ENCODE assay signal across 2 cellular contexts in genomic region chr11:126028534-126028933, GRCh38.
A peak's percentile ranks its signal among the peaks of the same experiment; 100 is the strongest.
DNase-seq lines count a peak whose midpoint lies in the region; TF ChIP-seq lines count a peak whose summit lies in the region.
"Not testable (repeated sequence)": the region's sequence is repeated elsewhere in the genome, so short reads cannot be mapped to it uniquely, and the experiment has no call there.

No MANE protein-coding gene starts in this region.

- H3K9ac ChIP-seq in SK-N-MC (ENCODE audit: insufficient read length): not testable (repeated sequence)

- H3K4me3 ChIP-seq in HEK293 (ENCODE audit: low read depth, low read length): not testable (repeated sequence)
- peak overlapping the region; percentile 58; the same call in 1 of the 2 replicates for H3K4me3 ChIP-seq in SK-N-MC

- CTCF ChIA-PET in HEK293 (lab: Yijun Ruan, JAX): not testable (repeated sequence)

- not testable (repeated sequence) for TF ChIP-seq CTCF in HEK293 (tag by site-specific recombination; IDR thresholded peaks at IDR 0.05)

- not testable (repeated sequence) for H3K4me1 ChIP-seq in HEK293 (ENCODE audit: control insufficient read depth, insufficient read depth, low read length)

- not testable (repeated sequence) for H3K27ac ChIP-seq in HEK293 (ENCODE audit: extremely low read depth, low read depth, low read length); SK-N-MC

- DNase-seq in SK-N-MC (ENCODE audit: low read depth, low spot score): not testable (repeated sequence)

- POLR2A ChIA-PET in HEK293 (lab: Yijun Ruan, JAX): not testable (repeated sequence)

- not testable (repeated sequence) for H3K9me3 ChIP-seq in HEK293 (ENCODE audit: control insufficient read depth, insufficient read depth, low read depth, low read length); SK-N-MC (ENCODE audit: low read depth, low read length)

- not testable (repeated sequence) for H3K36me3 ChIP-seq in HEK293 (ENCODE audit: control insufficient read depth in 2 of 2, insufficient read depth in 1 of 2, low read length in 2 of 2); SK-N-MC (ENCODE audit: insufficient read depth, low read length)

TF ChIP-seq in HEK293, 187 proteins besides CTCF, POLR2A, EP300 and RAD21:
- TF ChIP-seq ZBTB11 (tag by site-specific recombination; conservative IDR thresholded peaks at IDR 0.05; ENCODE audit: low read depth) (peak; percentile 68), ZNF654 (tag by site-specific recombination; IDR thresholded peaks at IDR 0.05; ENCODE audit: low read depth) (0 out of 2 replicates have a peak, but pooled peaks have one; percentile 5), ZNF629 (tag by site-specific recombination; IDR thresholded peaks at IDR 0.05) (0 out of 2 replicates have a peak, but pooled peaks have one; percentile 37), ZNF580 (tag by site-specific recombination; IDR thresholded peaks at IDR 0.05) (0 out of 2 replicates have a peak, but pooled peaks have one; percentile 10), ZNF558 (tag by site-specific recombination; IDR thresholded peaks at IDR 0.05) (peak; percentile 52; the same call in 1 of the 2 replicates), ZNF518A (tag by site-specific recombination; conservative IDR thresholded peaks at IDR 0.05; ENCODE audit: low read depth) (peak; percentile 85), ZNF426 (tag by site-specific recombination; IDR thresholded peaks at IDR 0.05) (peak; percentile 75), REST (tag by site-specific recombination; IDR thresholded peaks at IDR 0.05) (peak; percentile 47; the same call in 1 of the 2 replicates), ZNF202 (tag by site-specific recombination; IDR thresholded peaks at IDR 0.05; ENCODE audit: borderline replicate concordance) (0 out of 2 replicates have a peak, but pooled peaks have one; percentile 62), ZNF394 (tag by site-specific recombination; IDR thresholded peaks at IDR 0.05; ENCODE audit: borderline replicate concordance) (peak; percentile 88), ZBTB21 (tag by site-specific recombination; IDR thresholded peaks at IDR 0.05) (0 out of 2 replicates have a peak, but pooled peaks have one; percentile 16), ZXDB (tag by site-specific recombination; IDR thresholded peaks at IDR 0.05) (peak; percentile 57; the same call in 1 of the 2 replicates), ZNF555 (tag by site-specific recombination; conservative IDR thresholded peaks at IDR 0.05) (peak; percentile 60), ZBTB8A (tag by site-specific recombination; IDR thresholded peaks at IDR 0.05) (peak; percentile 60; the same call in 1 of the 2 replicates), ZNF140 (tag by site-specific recombination; IDR thresholded peaks at IDR 0.05) (peak; percentile 52; the same call in 1 of the 2 replicates), ZNF623 (tag by site-specific recombination; IDR thresholded peaks at IDR 0.05) (peak; percentile 55), ZNF266 (tag by site-specific recombination; IDR thresholded peaks at IDR 0.05; ENCODE audit: low read depth) (0 out of 2 replicates have a peak, but pooled peaks have one; percentile 19)
